1 cellular context compared by ENCODE assay signal in genomic region chr7:2928256-2928612, GRCh38.
TF ChIP-seq lines count a peak whose summit lies in the region.

No MANE protein-coding gene starts in this region.

TF ChIP-seq in IMR-90, 13 proteins besides CTCF, POLR2A, EP300 and RAD21 (continued from another document):
- TF ChIP-seq USF2 (IDR thresholded peaks at IDR 0.05; ENCODE audit: low read depth, low read length) (no peak), MAZ (IDR thresholded peaks at IDR 0.05; ENCODE audit: borderline replicate concordance, low read depth, low read length) (no peak), NFE2L2 (IDR thresholded peaks at IDR 0.05; ENCODE audit: low read depth, low read length) (no peak), RFX5 (IDR thresholded peaks at IDR 0.05; ENCODE audit: low read depth, low read length) (no peak), ELK1 (IDR thresholded peaks at IDR 0.05; ENCODE audit: borderline replicate concordance, low read depth, low read length) (no peak), MXI1 (IDR thresholded peaks at IDR 0.05; ENCODE audit: borderline replicate concordance, low read depth, low read length) (no peak), SMC3 (IDR thresholded peaks at IDR 0.05; ENCODE audit: low read depth, low read length) (no peak), RCOR1 (IDR thresholded peaks at IDR 0.05; ENCODE audit: insufficient replicate concordance, low read length) (no peak), MAFK (IDR thresholded peaks at IDR 0.05; ENCODE audit: low read depth, low read length) (no peak), CEBPB (IDR thresholded peaks at IDR 0.05; ENCODE audit: low read depth, low read length) (no peak)
